Comparison of ENCODE assay signal across 1 cellular context in genomic region chr16:11851301-11852091, GRCh38.
TF ChIP-seq lines count a peak whose summit lies in the region.

RSL1D1 (minus strand) TSS chr16:11851542; CDS start chr16:11851512, 30 bp downstream.

TF ChIP-seq in K562, 482 proteins besides CTCF, POLR2A, EP300 and RAD21 (continued from another document):
- TF ChIP-seq ZNF407 (IDR thresholded peaks at IDR 0.05; ENCODE audit: low read depth) (no peak), ZNF431 (CRISPR knock-in tag; IDR thresholded peaks at IDR 0.05) (no peak), NFIX (CRISPR knock-in tag; IDR thresholded peaks at IDR 0.05; ENCODE audit: low read depth) (no peak), BRD4 (IDR thresholded peaks at IDR 0.05) (peak; percentile 82; the same call in 1 of the 2 replicates), PHF20 (IDR thresholded peaks at IDR 0.05; ENCODE audit: partially characterized antibody) (peak; percentile 80), ZNF146 (CRISPR knock-in tag; IDR thresholded peaks at IDR 0.05; ENCODE audit: unreplicated experiment) (no peak), PPARD (CRISPR knock-in tag; IDR thresholded peaks at IDR 0.05) (no peak), NFATC3 (IDR thresholded peaks at IDR 0.05) (no peak), LEF1 (IDR thresholded peaks at IDR 0.05) (no peak), PHTF2 (CRISPR knock-in tag; IDR thresholded peaks at IDR 0.05) (no peak), DMBX1 (CRISPR knock-in tag; IDR thresholded peaks at IDR 0.05; ENCODE audit: borderline replicate concordance) (0 out of 2 replicates have a peak, but pooled peaks have one; percentile 25), ZNF324 (CRISPR knock-in tag; IDR thresholded peaks at IDR 0.05) (no peak), GATAD2B (IDR thresholded peaks at IDR 0.05; ENCODE audit: borderline replicate concordance) (no peak), MAFG (tag; conservative IDR thresholded peaks at IDR 0.05) (no peak), NFIC (IDR thresholded peaks at IDR 0.05) (peak; percentile 50), SP2 (IDR thresholded peaks at IDR 0.05; ENCODE audit: extremely low read depth, low read depth, low read length, poor library complexity, severe bottlenecking) (peak; percentile 47), ZNF253 (CRISPR knock-in tag; conservative IDR thresholded peaks at IDR 0.05) (no peak), ETS1 (conservative IDR thresholded peaks at IDR 0.05; ENCODE audit: control insufficient read depth, low read depth, low read length) (peak; percentile 52; the same call in 1 of the 2 replicates), KDM5B (IDR thresholded peaks at IDR 0.05; ENCODE audit: insufficient replicate concordance, low read depth, low read length) (peak; percentile 84), HDAC3 (IDR thresholded peaks at IDR 0.05; ENCODE audit: borderline replicate concordance, partially characterized antibody) (no peak), ZNF316 (IDR thresholded peaks at IDR 0.05) (peak; percentile 20; the same call in 1 of the 2 replicates), CBX2 (IDR thresholded peaks at IDR 0.05; ENCODE audit: insufficient read depth, low read length, poor library complexity, severe bottlenecking) (no peak), WHSC1 (IDR thresholded peaks at IDR 0.05; ENCODE audit: low read length) (no peak), NBN (IDR thresholded peaks at IDR 0.05; ENCODE audit: low read depth) (no peak), NELFE (IDR thresholded peaks at IDR 0.05; ENCODE audit: insufficient read depth, insufficient read length) (no peak), E2F1 (CRISPR knock-in tag; IDR thresholded peaks at IDR 0.05) (0 out of 2 replicates have a peak, but pooled peaks have one; percentile 21), JUN (IDR thresholded peaks at IDR 0.05; ENCODE audit: borderline replicate concordance, low read depth, low read length) (peak; percentile 25; the same call in 1 of the 2 replicates), JUN (CRISPR knock-in tag; IDR thresholded peaks at IDR 0.05; ENCODE audit: borderline replicate concordance) (no peak), NCOA4 (IDR thresholded peaks at IDR 0.05; ENCODE audit: partially characterized antibody) (no peak), STAG1 (CRISPR knock-in tag; IDR thresholded peaks at IDR 0.05; ENCODE audit: borderline replicate concordance) (peak; percentile 46; the same call in 1 of the 2 replicates), TCF7L2 (IDR thresholded peaks at IDR 0.05; ENCODE audit: low read depth, low read length) (no peak), HMG20B (CRISPR knock-in tag; IDR thresholded peaks at IDR 0.05) (no peak), ADNP (tag; IDR thresholded peaks at IDR 0.05) (no peak), THRB (CRISPR knock-in tag; conservative IDR thresholded peaks at IDR 0.05) (no peak)
- TF ChIP-seq, protein P1, sequence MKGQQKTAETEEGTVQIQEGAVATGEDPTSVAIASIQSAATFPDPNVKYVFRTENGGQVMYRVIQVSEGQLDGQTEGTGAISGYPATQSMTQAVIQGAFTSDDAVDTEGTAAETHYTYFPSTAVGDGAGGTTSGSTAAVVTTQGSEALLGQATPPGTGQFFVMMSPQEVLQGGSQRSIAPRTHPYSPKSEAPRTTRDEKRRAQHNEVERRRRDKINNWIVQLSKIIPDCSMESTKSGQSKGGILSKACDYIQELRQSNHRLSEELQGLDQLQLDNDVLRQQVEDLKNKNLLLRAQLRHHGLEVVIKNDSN (CRISPR knock-in tag; IDR thresholded peaks at IDR 0.05) = peak; percentile 9; the same call in 1 of the 2 replicates
- TF ChIP-seq, protein P2, sequence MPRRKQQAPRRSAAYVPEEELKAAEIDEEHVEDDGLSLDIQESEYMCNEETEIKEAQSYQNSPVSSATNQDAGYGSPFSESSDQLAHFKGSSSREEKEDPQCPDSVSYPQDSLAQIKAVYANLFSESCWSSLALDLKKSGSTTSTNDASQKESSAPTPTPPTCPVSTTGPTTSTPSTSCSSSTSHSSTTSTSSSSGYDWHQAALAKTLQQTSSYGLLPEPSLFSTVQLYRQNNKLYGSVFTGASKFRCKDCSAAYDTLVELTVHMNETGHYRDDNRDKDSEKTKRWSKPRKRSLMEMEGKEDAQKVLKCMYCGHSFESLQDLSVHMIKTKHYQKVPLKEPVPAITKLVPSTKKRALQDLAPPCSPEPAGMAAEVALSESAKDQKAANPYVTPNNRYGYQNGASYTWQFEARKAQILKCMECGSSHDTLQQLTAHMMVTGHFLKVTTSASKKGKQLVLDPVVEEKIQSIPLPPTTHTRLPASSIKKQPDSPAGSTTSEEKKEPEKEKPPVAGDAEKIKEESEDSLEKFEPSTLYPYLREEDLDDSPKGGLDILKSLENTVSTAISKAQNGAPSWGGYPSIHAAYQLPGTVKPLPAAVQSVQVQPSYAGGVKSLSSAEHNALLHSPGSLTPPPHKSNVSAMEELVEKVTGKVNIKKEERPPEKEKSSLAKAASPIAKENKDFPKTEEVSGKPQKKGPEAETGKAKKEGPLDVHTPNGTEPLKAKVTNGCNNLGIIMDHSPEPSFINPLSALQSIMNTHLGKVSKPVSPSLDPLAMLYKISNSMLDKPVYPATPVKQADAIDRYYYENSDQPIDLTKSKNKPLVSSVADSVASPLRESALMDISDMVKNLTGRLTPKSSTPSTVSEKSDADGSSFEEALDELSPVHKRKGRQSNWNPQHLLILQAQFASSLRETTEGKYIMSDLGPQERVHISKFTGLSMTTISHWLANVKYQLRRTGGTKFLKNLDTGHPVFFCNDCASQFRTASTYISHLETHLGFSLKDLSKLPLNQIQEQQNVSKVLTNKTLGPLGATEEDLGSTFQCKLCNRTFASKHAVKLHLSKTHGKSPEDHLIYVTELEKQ (CRISPR knock-in tag; IDR thresholded peaks at IDR 0.05) = no peak
- TF ChIP-seq, protein P3, sequence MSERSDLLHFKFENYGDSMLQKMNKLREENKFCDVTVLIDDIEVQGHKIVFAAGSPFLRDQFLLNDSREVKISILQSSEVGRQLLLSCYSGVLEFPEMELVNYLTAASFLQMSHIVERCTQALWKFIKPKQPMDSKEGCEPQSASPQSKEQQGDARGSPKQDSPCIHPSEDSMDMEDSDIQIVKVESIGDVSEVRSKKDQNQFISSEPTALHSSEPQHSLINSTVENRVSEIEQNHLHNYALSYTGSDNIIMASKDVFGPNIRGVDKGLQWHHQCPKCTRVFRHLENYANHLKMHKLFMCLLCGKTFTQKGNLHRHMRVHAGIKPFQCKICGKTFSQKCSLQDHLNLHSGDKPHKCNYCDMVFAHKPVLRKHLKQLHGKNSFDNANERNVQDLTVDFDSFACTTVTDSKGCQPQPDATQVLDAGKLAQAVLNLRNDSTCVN (CRISPR knock-in tag; IDR thresholded peaks at IDR 0.05) = no peak
- TF ChIP-seq, protein P4, sequence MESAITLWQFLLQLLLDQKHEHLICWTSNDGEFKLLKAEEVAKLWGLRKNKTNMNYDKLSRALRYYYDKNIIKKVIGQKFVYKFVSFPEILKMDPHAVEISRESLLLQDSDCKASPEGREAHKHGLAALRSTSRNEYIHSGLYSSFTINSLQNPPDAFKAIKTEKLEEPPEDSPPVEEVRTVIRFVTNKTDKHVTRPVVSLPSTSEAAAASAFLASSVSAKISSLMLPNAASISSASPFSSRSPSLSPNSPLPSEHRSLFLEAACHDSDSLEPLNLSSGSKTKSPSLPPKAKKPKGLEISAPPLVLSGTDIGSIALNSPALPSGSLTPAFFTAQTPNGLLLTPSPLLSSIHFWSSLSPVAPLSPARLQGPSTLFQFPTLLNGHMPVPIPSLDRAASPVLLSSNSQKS (CRISPR knock-in tag; IDR thresholded peaks at IDR 0.05) = no peak
TF ChIP-seq in K562: peak in this region for 119.
